16 cellular contexts compared by ENCODE assay signal in genomic region chr5:171432581-171433351, GRCh38.
"Had no signal": no experiment of that assay in that cellular context is flagged by ENCODE, and none has a peak within 500 bp of the region (broad histone marks: within the 10 kb centered on the region; RNA-seq: fewer than 3 reads in every experiment).

No MANE protein-coding gene starts in this region.

- H3K4me1 Mint-ChIP-seq: activated CD4-positive, alpha-beta T cell treated with anti-CD3 and anti-CD28 coated beads, Interleukin-2, amount 10 ng/mL, durations not matched to agents 7 days and 5 days had no signal

- H3K9me3 ChIP-seq: ascending aorta, breast epithelium, gastroesophageal sphincter, left lung, ovary, tibial artery had no signal

- H3K4me3 ChIP-seq: ascending aorta, breast epithelium, dorsolateral prefrontal cortex, gastroesophageal sphincter, left lung, ovary, tibial artery had no signal

- H3K4me1 ChIP-seq: breast epithelium, gastroesophageal sphincter, left lung, tibial artery had no signal

- H3K4me3 Mint-ChIP-seq: activated CD4-positive, alpha-beta T cell treated with anti-CD3 and anti-CD28 coated beads, Interleukin-2, amount 10 ng/mL, durations not matched to agents 7 days and 5 days; activated T-helper 1 cell treated with anti-CD3 and anti-CD28 coated beads, Interleukin-12 subunit alpha, Interleukin-12 subunit beta, Interleukin-2, Interleukin-4 antibody, amounts not matched to agents 30 ng/mL and 10 ng/mL and 1 ng/mL, durations not matched to agents 14 hours and 24 hours and 36 hours; T-helper 1 cell treated with Interleukin-12 subunit alpha and Interleukin-12 subunit beta and Interleukin-4 antibody, amounts not matched to agents 30 μg/mL and 1 μg/mL, for 36 hours had no signal

- DNase-seq: activated CD4-positive, alpha-beta T cell treated with anti-CD3 and anti-CD28 coated beads, Interleukin-2, amount 10 ng/mL, durations not matched to agents 7 days and 5 days; activated CD4-positive, CD25-positive, alpha-beta regulatory T cell; activated CD8-positive, alpha-beta memory T cell treated with anti-CD3 and anti-CD28 coated beads for 24 hours; activated naive CD4-positive, alpha-beta T cell treated with Interleukin-2 at 50 U/mL for 16 hours; erythroblast; stimulated activated CD4-positive, alpha-beta T cell treated with anti-CD3 and anti-CD28 coated beads, Interleukin-2, amount 100 ng/mL, for 48 hours; stimulated activated naive CD4-positive, alpha-beta T cell had no signal

- H3K27ac Mint-ChIP-seq: activated CD4-positive, alpha-beta T cell treated with anti-CD3 and anti-CD28 coated beads, Interleukin-2, amount 10 ng/mL, durations not matched to agents 7 days and 5 days; activated T-helper 1 cell treated with anti-CD3 and anti-CD28 coated beads, Interleukin-12 subunit alpha, Interleukin-12 subunit beta, Interleukin-2, Interleukin-4 antibody, amounts not matched to agents 30 ng/mL and 10 ng/mL and 1 ng/mL, durations not matched to agents 14 hours and 24 hours and 36 hours; T-helper 1 cell treated with Interleukin-12 subunit alpha and Interleukin-12 subunit beta and Interleukin-4 antibody, amounts not matched to agents 30 μg/mL and 1 μg/mL, for 36 hours had no signal

- ATAC-seq: gastroesophageal sphincter, left lung had no signal

- H3K27me3 Mint-ChIP-seq: activated CD4-positive, alpha-beta T cell treated with anti-CD3 and anti-CD28 coated beads, Interleukin-2, amount 10 ng/mL, durations not matched to agents 7 days and 5 days had no signal

- H3K27me3 ChIP-seq: ascending aorta, breast epithelium, dorsolateral prefrontal cortex, gastroesophageal sphincter, left lung, ovary, tibial artery had no signal

- H3K36me3 ChIP-seq: ascending aorta, breast epithelium, gastroesophageal sphincter, left lung, ovary, tibial artery had no signal

- H3K9me3 Mint-ChIP-seq: activated CD4-positive, alpha-beta T cell treated with anti-CD3 and anti-CD28 coated beads, Interleukin-2, amount 10 ng/mL, durations not matched to agents 7 days and 5 days; activated T-helper 1 cell treated with anti-CD3 and anti-CD28 coated beads, Interleukin-12 subunit alpha, Interleukin-12 subunit beta, Interleukin-2, Interleukin-4 antibody, amounts not matched to agents 30 ng/mL and 10 ng/mL and 1 ng/mL, durations not matched to agents 14 hours and 24 hours and 36 hours; T-helper 1 cell treated with Interleukin-12 subunit alpha and Interleukin-12 subunit beta and Interleukin-4 antibody, amounts not matched to agents 30 μg/mL and 1 μg/mL, for 36 hours had no signal

- H3K27ac ChIP-seq: ascending aorta, breast epithelium, dorsolateral prefrontal cortex, gastroesophageal sphincter, left lung, ovary, tibial artery had no signal
